ENCODE assay signal across 13 cellular contexts in the genomic region with DNA sequence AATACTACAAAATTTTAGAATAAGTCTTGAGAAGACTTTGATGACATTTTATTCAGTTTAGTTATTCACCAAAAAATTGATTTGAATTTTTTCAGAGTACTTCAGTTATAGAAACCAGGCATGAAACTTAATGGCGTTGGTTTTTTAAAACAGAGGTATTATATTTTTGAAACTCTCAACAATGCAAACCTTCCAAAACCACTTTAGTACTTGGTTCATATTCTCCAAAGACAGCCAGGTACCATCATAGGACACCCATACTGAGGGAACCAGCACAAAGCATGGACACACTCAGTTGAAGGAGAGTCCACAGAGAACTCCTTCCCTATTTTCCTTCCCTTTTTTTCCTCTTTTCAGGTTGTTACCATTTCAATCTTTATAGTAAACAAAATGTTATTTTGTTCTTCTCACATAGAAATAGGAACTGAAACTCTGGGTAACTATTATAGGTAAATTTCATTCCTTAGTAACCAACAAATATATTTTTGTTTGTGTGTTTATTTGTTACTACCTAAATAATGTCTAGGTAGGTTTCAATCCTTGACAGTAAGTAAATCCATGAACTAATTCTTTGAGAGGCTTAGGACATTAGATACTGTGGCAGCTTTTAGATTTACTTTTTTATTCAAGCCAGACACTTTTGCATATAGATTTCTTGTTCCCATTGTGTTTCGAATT.
"Had no signal": no experiment of that assay in that cellular context is flagged by ENCODE, and none has a peak within 500 bp of the region (broad histone marks: within the 10 kb centered on the region; RNA-seq: fewer than 3 reads in every experiment).

No MANE protein-coding gene starts in this region.

- ATAC-seq: body of pancreas; naive thymus-derived CD8-positive, alpha-beta T cell had no signal

- H3K9me3 Mint-ChIP-seq: naive thymus-derived CD8-positive, alpha-beta T cell had no signal

- H3K9me3 ChIP-seq: body of pancreas, neutrophil, sigmoid colon, spleen, thoracic aorta had no signal

- H3K36me3 Mint-ChIP-seq: activated naive CD8-positive, alpha-beta T cell; naive thymus-derived CD8-positive, alpha-beta T cell had no signal

- H3K27me3 ChIP-seq: body of pancreas, neutrophil, sigmoid colon, spleen had no signal

- H3K4me1 ChIP-seq: body of pancreas, parathyroid adenoma, sigmoid colon, spleen had no signal

- H3K4me1 Mint-ChIP-seq: naive thymus-derived CD8-positive, alpha-beta T cell had no signal

- H3K4me3 Mint-ChIP-seq: activated naive CD8-positive, alpha-beta T cell; naive thymus-derived CD8-positive, alpha-beta T cell had no signal

- DNase-seq: activated CD4-positive, alpha-beta T cell treated with anti-CD3 and anti-CD28 coated beads for 4 hours; activated CD8-positive, alpha-beta memory T cell treated with anti-CD3 and anti-CD28 coated beads, Interleukin-2, amount 50 U/mL, for 48 hours; activated gamma-delta T cell treated with Interleukin-2 at 50 U/mL for 16 hours; amygdala; body of pancreas; caudate nucleus; naive thymus-derived CD8-positive, alpha-beta T cell; sigmoid colon; spleen had no signal

- H3K36me3 ChIP-seq: neutrophil, sigmoid colon, spleen, thoracic aorta had no signal

- H3K27ac ChIP-seq: body of pancreas, neutrophil, parathyroid adenoma, sigmoid colon, spleen, thoracic aorta had no signal

- H3K4me3 ChIP-seq: body of pancreas, sigmoid colon, spleen, thoracic aorta had no signal

- H3K27ac Mint-ChIP-seq: activated naive CD8-positive, alpha-beta T cell; naive thymus-derived CD8-positive, alpha-beta T cell had no signal
